In genomic region chr3:100740207-100740606, GRCh38 we compare ENCODE assay signal across 29 cellular contexts. TPM values are rescaled to one million over a fixed set of nuclear protein-coding genes. Genes with fewer than 3 reads are reported as not detected.
DNase-seq lines count a peak whose midpoint lies in the region; ATAC-seq, FAIRE-seq and TF ChIP-seq lines count a peak whose summit lies in the region.
"Had no signal": no experiment of that assay in that cellular context is flagged by ENCODE, and none has a peak within 500 bp of the region (broad histone marks: within the 10 kb centered on the region; RNA-seq: fewer than 3 reads in every experiment).

No MANE protein-coding gene starts in this region.

- no peak overlapping the region for H3K9ac ChIP-seq in K562 (ENCODE audit: insufficient read depth in 1 of 2, low read depth in 2 of 2, low read length in 2 of 2)
- H3K9ac ChIP-seq: parathyroid adenoma had no signal

- no peaks in the 10 kb centered on the region for H3K9me3 Mint-ChIP-seq in activated T-cell treated with anti-CD3 and anti-CD28 coated beads, Interleukin-2, amount 50 U/mL, for 72 hours
- no peaks in the 10 kb centered on the region for H3K9me3 Mint-ChIP-seq in activated T-cell treated with anti-CD3 and anti-CD28 coated beads, Interleukin-2, amount 50 U/mL, for 24 hours
- no peaks in the 10 kb centered on the region for H3K9me3 Mint-ChIP-seq in stimulated activated naive B cell treated with anti-CD40 and anti-IgM and Interleukin-4, amounts not matched to agents 10 μg/mL and 1 μg/mL and 100 μg/mL, for 72 hours
- H3K9me3 Mint-ChIP-seq: activated naive CD8-positive, alpha-beta T cell treated with anti-CD3 and anti-CD28 coated beads, Interleukin-2, amount 10 ng/mL, durations not matched to agents 7 days and 5 days had no signal

- H3K27me3 Mint-ChIP-seq in activated T-cell treated with anti-CD3 and anti-CD28 coated beads, Interleukin-2, amount 50 U/mL, for 72 hours (ENCODE audit: low read depth), result no peaks in the 10 kb centered on the region
- no peaks in the 10 kb centered on the region for H3K27me3 Mint-ChIP-seq in activated T-cell treated with anti-CD3 and anti-CD28 coated beads, Interleukin-2, amount 50 U/mL, for 24 hours
- no peaks in the 10 kb centered on the region for H3K27me3 Mint-ChIP-seq in stimulated activated naive B cell treated with anti-CD40 and anti-IgM and Interleukin-4, amounts not matched to agents 10 μg/mL and 1 μg/mL and 100 μg/mL, for 72 hours
- H3K27me3 Mint-ChIP-seq: activated naive CD8-positive, alpha-beta T cell treated with anti-CD3 and anti-CD28 coated beads, Interleukin-2, amount 10 ng/mL, durations not matched to agents 7 days and 5 days had no signal

- H3K9me3 ChIP-seq in K562 (replicated peaks; ENCODE audit: control insufficient read depth, insufficient read depth, low read depth, low read length), result no peaks in the 10 kb centered on the region
- no peaks in the 10 kb centered on the region for H3K9me3 ChIP-seq in aorta (ENCODE audit: control insufficient read depth, low read length)
- H3K9me3 ChIP-seq: heart right ventricle, Peyer's patch, right atrium auricular region, suprapubic skin, upper lobe of right lung had no signal

- H3K27me3 ChIP-seq in K562 (ENCODE audit: control insufficient read depth in 2 of 2, insufficient read depth in 2 of 2, low read length in 2 of 2), result no peaks in the 10 kb centered on the region
- no peaks in the 10 kb centered on the region for H3K27me3 ChIP-seq in aorta (ENCODE audit: control insufficient read depth in 1 of 2, insufficient read depth in 2 of 2, low read length in 1 of 2)
- H3K27me3 ChIP-seq: heart right ventricle, Peyer's patch, right atrium auricular region, suprapubic skin, upper lobe of right lung had no signal

- H3K36me3 Mint-ChIP-seq in activated T-cell treated with anti-CD3 and anti-CD28 coated beads, Interleukin-2, amount 50 U/mL, for 72 hours (ENCODE audit: insufficient read depth in 2 of 2), result peaks cover 5 to 18% of the 10 kb centered on the region in 2 donors
- peaks cover 93% of the 10 kb centered on the region for H3K36me3 Mint-ChIP-seq in activated T-cell treated with anti-CD3 and anti-CD28 coated beads, Interleukin-2, amount 50 U/mL, for 24 hours (ENCODE audit: low read depth)
- H3K36me3 Mint-ChIP-seq in stimulated activated naive B cell treated with anti-CD40 and anti-IgM and Interleukin-4, amounts not matched to agents 10 μg/mL and 1 μg/mL and 100 μg/mL, for 72 hours, result peaks cover 27 to 37% of the 10 kb centered on the region in 2 donors

- H4K20me1 ChIP-seq in K562 (replicated peaks; ENCODE audit: control insufficient read depth, insufficient read depth, low read length), result no peaks in the 10 kb centered on the region

- BruUV-seq in K562 (replicated peaks; lab: Mats Ljungman, UMichigan), result no TSS peak

- H3K4me3 Mint-ChIP-seq in activated T-cell treated with anti-CD3 and anti-CD28 coated beads, Interleukin-2, amount 50 U/mL, for 72 hours, result no peak overlapping the region
- no peak overlapping the region for H3K4me3 Mint-ChIP-seq in activated T-cell treated with anti-CD3 and anti-CD28 coated beads, Interleukin-2, amount 50 U/mL, for 24 hours
- H3K4me3 Mint-ChIP-seq in stimulated activated naive B cell treated with anti-CD40 and anti-IgM and Interleukin-4, amounts not matched to agents 10 μg/mL and 1 μg/mL and 100 μg/mL, for 72 hours, result no peak overlapping the region
- H3K4me3 Mint-ChIP-seq: activated naive CD8-positive, alpha-beta T cell treated with anti-CD3 and anti-CD28 coated beads, Interleukin-2, amount 10 ng/mL, durations not matched to agents 7 days and 5 days had no signal

- in situ Hi-C loops in K562 (cut with MboI), result no loop called here

- no peaks in the 10 kb centered on the region for H3K9me1 ChIP-seq in K562 (ENCODE audit: control insufficient read depth, insufficient read depth, low read length)

- H3K36me3 ChIP-seq in K562 (ENCODE audit: control insufficient read depth, insufficient read depth, low read length) (peaks cover 95% of the 10 kb centered on the region), aorta (ENCODE audit: control insufficient read depth in 1 of 2, insufficient read depth in 2 of 2, low read length in 1 of 2) (peaks cover 2 to 4% of the 10 kb centered on the region in 2 donors)

- peak overlapping the region; percentile 73 for H3K27ac Mint-ChIP-seq in activated T-cell treated with anti-CD3 and anti-CD28 coated beads, Interleukin-2, amount 50 U/mL, for 72 hours
- no peak overlapping the region for H3K27ac Mint-ChIP-seq in activated T-cell treated with anti-CD3 and anti-CD28 coated beads, Interleukin-2, amount 50 U/mL, for 24 hours
- no peak overlapping the region for H3K27ac Mint-ChIP-seq in stimulated activated naive B cell treated with anti-CD40 and anti-IgM and Interleukin-4, amounts not matched to agents 10 μg/mL and 1 μg/mL and 100 μg/mL, for 72 hours
- H3K27ac Mint-ChIP-seq: activated naive CD8-positive, alpha-beta T cell treated with anti-CD3 and anti-CD28 coated beads, Interleukin-2, amount 10 ng/mL, durations not matched to agents 7 days and 5 days had no signal

- peaks cover 9% of the 10 kb centered on the region for H3K4me1 Mint-ChIP-seq in activated T-cell treated with anti-CD3 and anti-CD28 coated beads, Interleukin-2, amount 50 U/mL, for 72 hours (ENCODE audit: low read depth)
- peaks cover 8% of the 10 kb centered on the region for H3K4me1 Mint-ChIP-seq in activated T-cell treated with anti-CD3 and anti-CD28 coated beads, Interleukin-2, amount 50 U/mL, for 24 hours (ENCODE audit: low read depth)
- H3K4me1 Mint-ChIP-seq in stimulated activated naive B cell treated with anti-CD40 and anti-IgM and Interleukin-4, amounts not matched to agents 10 μg/mL and 1 μg/mL and 100 μg/mL, for 72 hours, result peaks cover 6 to 10% of the 10 kb centered on the region in 2 donors
- H3K4me1 Mint-ChIP-seq: activated naive CD8-positive, alpha-beta T cell treated with anti-CD3 and anti-CD28 coated beads, Interleukin-2, amount 10 ng/mL, durations not matched to agents 7 days and 5 days had no signal

- peak; percentile 97 to 99 for ATAC-seq in activated T-cell treated with anti-CD3 and anti-CD28 coated beads, Interleukin-2, amount 50 U/mL, for 72 hours (replicated peaks in 1 of 2)
- ATAC-seq in K562, result peak; percentile 67
- peak; percentile 88 to 95 for ATAC-seq in stimulated activated naive B cell treated with anti-CD40 and anti-IgM and Interleukin-4, amounts not matched to agents 10 μg/mL and 1 μg/mL and 100 μg/mL, for 72 hours (replicated peaks)
- no peak for ATAC-seq in aorta (ENCODE audit: low FRiP score)
- ATAC-seq: esophagus mucosa, upper lobe of right lung had no signal

- no peak for TF ChIP-seq CTCF in K562 (IDR thresholded peaks at IDR 0.05 in 2 of 3, conservative IDR thresholded peaks at IDR 0.05 in 1 of 3; ENCODE audit: insufficient read depth in 2 of 3, low read depth in 1 of 3, low read length in 3 of 3)

- POLR2A ChIA-PET in K562 (lab: Yijun Ruan, JAX), result interaction anchor here (1.3 kb wide), 1 partner anchor 10 kb away, joined by 6 read pairs; no protein-coding TSS in a partner anchor

- intact Hi-C loops in K562 (cut with micrococcal nuclease) (no loop called here), aorta (cut with DNase I) (no loop called here)

- TF ChIP-seq RAD21 in K562 (CRISPR knock-in tag; conservative IDR thresholded peaks at IDR 0.05 in 1 of 2, IDR thresholded peaks at IDR 0.05 in 1 of 2), result no peak

- TF ChIP-seq EP300 in K562 (IDR thresholded peaks at IDR 0.05; ENCODE audit: low read length), result no peak

- no peak for TF ChIP-seq POLR2A in K562 (conservative IDR thresholded peaks at IDR 0.05)

- WGBS in K562 (ENCODE audit: insufficient coverage, low coverage, missing lambda C conversion rate), result 79% methylated on average over 1 of the region's 1 CpG
- 85 to 91% methylated on average over 1 of the region's 1 CpG for WGBS in aorta, 2 donors

- H3K4me1 ChIP-seq in K562 (replicated peaks in 1 of 2; ENCODE audit: control insufficient read depth in 2 of 2, insufficient read depth in 2 of 2, low read length in 2 of 2) (peaks cover 0 to 5% of the 10 kb centered on the region in 2 experiments; a peak in 2 of 5 replicates), aorta (ENCODE audit: control insufficient read depth in 1 of 2, insufficient read depth in 2 of 2, low read length in 2 of 2) (no peaks in the 10 kb centered on the region)
- H3K4me1 ChIP-seq: Peyer's patch, right atrium auricular region, suprapubic skin, upper lobe of right lung had no signal

- peaks cover 6% of the 10 kb centered on the region; the same call in 2 of the 3 replicates for H3K79me2 ChIP-seq in K562 (ENCODE audit: control insufficient read depth, insufficient read depth, low read length)

- no peak overlapping the region for H3K4me3 ChIP-seq in K562
- no peak overlapping the region for H3K4me3 ChIP-seq in aorta (ENCODE audit: low read length in 2 of 2)
- H3K4me3 ChIP-seq: heart right ventricle, Peyer's patch, right atrium auricular region, suprapubic skin, upper lobe of right lung had no signal

- DNase-seq in activated T-cell treated with anti-CD3 and anti-CD28 coated beads, Interleukin-2, amount 50 U/mL, for 72 hours, result peak; percentile 21 to 36
- DNase-seq in activated T-cell treated with anti-CD3 and anti-CD28 coated beads, Interleukin-2, amount 50 U/mL, for 24 hours, result no peak
- peak; percentile 9 for DNase-seq in RCC 7860 (ENCODE audit: low spot score)
- DNase-seq in K562 (ENCODE audit: extremely low read depth in 1 of 4, low spot score in 3 of 4), result peak in 2 of 4 experiments; percentile 13 to 50
- DNase-seq in stimulated activated naive B cell treated with anti-CD40 and anti-IgM and Interleukin-4, amounts not matched to agents 10 μg/mL and 1 μg/mL and 100 μg/mL, for 72 hours, result no peak
- no peak for DNase-seq in NCI-H524 (lab: John Stamatoyannopoulos, UW)
- DNase-seq in COLO829 (ENCODE audit: low spot score), result no peak
- no peak for DNase-seq in aorta
- DNase-seq: activated CD8-positive, alpha-beta memory T cell treated with anti-CD3 and anti-CD28 coated beads for 24 hours; activated naive CD8-positive, alpha-beta T cell treated with anti-CD3 and anti-CD28 coated beads, Interleukin-2, amount 10 ng/mL, durations not matched to agents 7 days and 5 days; central memory CD4-positive, alpha-beta T cell; DMS79; foreskin melanocyte; heart right ventricle; Kasumi-1; left cardiac atrium; NCI-H1694; NCI-H2171; NCI-H526; NK-92 treated with Interleukin-12 subunit alpha and Interleukin-12 subunit beta, amount 100 ng/mL, for 24 hours; Peyer's patch; SW 1271; T1000; upper lobe of right lung had no signal

- H3K27ac ChIP-seq in K562 (ENCODE audit: extremely low read depth, low read depth, low read length) (0 out of 3 replicates have a peak overlapping the region, but pooled peaks have one; percentile 15), aorta (ENCODE audit: low read depth in 1 of 2, low read length in 2 of 2) (no peak overlapping the region)
- H3K27ac ChIP-seq: heart right ventricle, HL-60, parathyroid adenoma, Peyer's patch, right atrium auricular region, suprapubic skin, upper lobe of right lung had no signal

- CTCF ChIA-PET in K562 (lab: Yijun Ruan, JAX; ENCODE audit: low intra/inter-chr PET ratio), result no interaction called here

- H2AFZ ChIP-seq in K562 (ENCODE audit: low read depth, low read length), result no peak overlapping the region
- H2AFZ ChIP-seq: parathyroid adenoma had no signal

- no peak overlapping the region for H3K4me2 ChIP-seq in K562 (ENCODE audit: insufficient read depth, low read length)

- FAIRE-seq in RCC 7860 (lab: Jason Lieb, UNC), result no peak
- peak; percentile 19 for FAIRE-seq in K562 (lab: Jason Lieb, UNC)

RNA-seq across cellular contexts. Expression of gene TFG, which starts 30.9 kb away (rescaled TPM):
- 10 to 100 TPM; 60.6 to 64.7 TPM for total RNA-seq in activated T-cell treated with anti-CD3 and anti-CD28 coated beads, Interleukin-2, amount 50 U/mL, for 72 hours
- 21.5 and 58.2 TPM in 2 replicates for total RNA-seq in K562 (2011; cell fraction: chromatin; rRNA removed; ENCODE audit: low replicate concordance)
- 14.8 and 18.0 TPM in 2 replicates for total RNA-seq in K562 (2011; cell fraction: nucleolus; rRNA removed)
- total RNA-seq in K562 (2011; cell fraction: nucleoplasm; rRNA removed), result 31.5 and 58.2 TPM in 2 replicates
- total RNA-seq in K562 (2014; rRNA removed) (31.8 and 42.0 TPM in 2 replicates), K562 (2014; rRNA removed; fragmentation: Illumina TruSeq; extraction: Trizol) (68.8 and 70.8 TPM in 2 replicates), K562 (2015; rRNA removed; fragmentation: Illumina TruSeq; extraction: Trizol) (57.0 and 64.4 TPM in 2 replicates), K562 (2021) (70.4 and 70.6 TPM in 2 replicates), aorta (10 to 100 TPM; 71.8 to 71.9 TPM)
- polyA plus RNA-seq in K562 (2011; rRNA removed) (56.1 and 74.5 TPM in 2 replicates), K562 (2014; fragmentation: Illumina TruSeq; extraction: Trizol) (109 and 143 TPM in 2 replicates), K562 (2014; fragmentation: Nextera tagmentation; extraction: Ambion mirVana) (10 to 100 TPM; 33.5 to 48.8 TPM), K562 (2014; rRNA removed) (57.8 and 67.7 TPM in 2 replicates), aorta (10 to 100 TPM; 52.3 to 54.8 TPM)
- 86.2 and 92.5 TPM in 2 replicates for polyA plus RNA-seq in K562 (2011; cell fraction: cytosol; rRNA removed)
- polyA plus RNA-seq in K562 (2011; cell fraction: nucleus; rRNA removed), result 61.3 and 65.4 TPM in 2 replicates
- polyA plus RNA-seq in K562 (2012), result 65.7 and 94.7 TPM in 2 replicates
- polyA minus RNA-seq in K562 (2011; rRNA and poly(A)+ RNA removed), result 35.1 and 44.4 TPM in 2 replicates
- polyA minus RNA-seq in K562 (2011; cell fraction: cytosol; rRNA and poly(A)+ RNA removed), result 28.4 and 31.9 TPM in 2 replicates
- 34.5 and 59.3 TPM in 2 replicates for polyA minus RNA-seq in K562 (2011; cell fraction: nucleus; rRNA and poly(A)+ RNA removed)

Comparison
In these comparisons a context has a peak if more than half of its experiments do, and no peak if none do; other contexts are left out.
1. DNase-seq: peak in activated T-cell treated with anti-CD3 and anti-CD28 coated beads, Interleukin-2, amount 50 U/mL, for 72 hours (2 of 2) and RCC 7860 (single experiment); none in activated T-cell treated with anti-CD3 and anti-CD28 coated beads, Interleukin-2, amount 50 U/mL, for 24 hours (single experiment), stimulated activated naive B cell treated with anti-CD40 and anti-IgM and Interleukin-4, amounts not matched to agents 10 μg/mL and 1 μg/mL and 100 μg/mL, for 72 hours (single experiment), NCI-H524 (0 of 2), COLO829 (single experiment) and aorta (0 of 2).